8 cellular contexts compared by ENCODE assay signal in genomic region chr2:111454404-111454803, GRCh38.
DNase-seq lines count a peak whose midpoint lies in the region; ATAC-seq and TF ChIP-seq lines count a peak whose summit lies in the region.
"Not testable (repeated sequence)": the region's sequence is repeated elsewhere in the genome, so short reads cannot be mapped to it uniquely, and the experiment has no call there.

No MANE protein-coding gene starts in this region.

- not testable (repeated sequence) for H4K20me1 ChIP-seq in DND-41 (ENCODE audit: insufficient read depth, low read length)

- H2AFZ ChIP-seq in DND-41 (ENCODE audit: low read depth, low read length) = not testable (repeated sequence)

- intact Hi-C loops in left lung (cut with DNase I); spleen (cut with DNase I; ENCODE audit: low total_unique reads): not testable (repeated sequence)

- not testable (repeated sequence) for TF ChIP-seq POLR2A in spleen (IDR thresholded peaks at IDR 0.05)

- H3K27me3 ChIP-seq in DND-41 (ENCODE audit: insufficient read depth, low read length, poor library complexity); left lung; spleen (replicated peaks in 1 of 7): not testable (repeated sequence)

- H3K4me1 ChIP-seq in DND-41 (ENCODE audit: insufficient read depth, low read length) (peaks cover 18% of the 10 kb centered on the region), spleen (peaks cover 0 to 14% (median 2%) of the 10 kb centered on the region in 6 donors)
- not testable (repeated sequence) for H3K4me1 ChIP-seq in left lung

- not testable (repeated sequence) for H3K9me3 ChIP-seq in DND-41 (ENCODE audit: insufficient read depth, low read length, severe bottlenecking); left lung; spleen

- ATAC-seq in DND-41 (ENCODE audit: insufficient read depth, low read depth) (peak; percentile 97), GM19463 (IDR thresholded peaks at IDR 0.05; ENCODE audit: unreplicated experiment) (peak; percentile 71), HG02973 (IDR thresholded peaks at IDR 0.05; ENCODE audit: unreplicated experiment) (peak; percentile 78), left lung (peak; percentile 97)

- not testable (repeated sequence) for H3K4me2 ChIP-seq in DND-41 (ENCODE audit: insufficient read depth, low read length)

- H3K79me2 ChIP-seq in DND-41 (ENCODE audit: insufficient read depth, low read length) = peaks cover 38% of the 10 kb centered on the region

- TF ChIP-seq CTCF in DND-41 (IDR thresholded peaks at IDR 0.05; ENCODE audit: borderline replicate concordance, extremely low read depth, low read length, poor library complexity, severe bottlenecking) (peak; percentile 35), left lung (IDR thresholded peaks at IDR 0.05) (peak in 1 of 2 donors; percentile 17), spleen (IDR thresholded peaks at IDR 0.05 in 8 of 11, conservative IDR thresholded peaks at IDR 0.05 in 3 of 11) (peak in 5 of 11 experiments; percentile 20 to 60 (median 40))

- not testable (repeated sequence) for H3K27ac ChIP-seq in DND-41 (ENCODE audit: low read length)
- H3K27ac ChIP-seq in epithelial cell of prostate = peak overlapping the region; percentile 43
- H3K27ac ChIP-seq in left lung = peak overlapping the region in 1 of 2 donors; percentile 73
- H3K27ac ChIP-seq in spleen = peak overlapping the region in 5 of 8 donors; percentile 58 to 82 (median 58)

- not testable (repeated sequence) for H3K4me3 ChIP-seq in DND-41 (ENCODE audit: low read depth in 1 of 2, low read length in 2 of 2); left lung; spleen

- no CpG with 5 or more reads among the region's 1 CpG for WGBS in spleen, 5 donors

- not testable (repeated sequence) for H3K36me3 ChIP-seq in DND-41 (ENCODE audit: insufficient read depth, low read length); left lung; spleen

- H3K9ac ChIP-seq in DND-41 (ENCODE audit: low read depth, low read length) = not testable (repeated sequence)

- DNase-seq in DND-41 = peak; percentile 64
- peak; percentile 15 for DNase-seq in NCI-H460 (ENCODE audit: extremely low read depth, low read depth)
- DNase-seq in activated effector memory CD4-positive, alpha-beta T cell treated with anti-CD3 and anti-CD28 coated beads, Interleukin-2, amount 50 U/mL, for 16 hours = peak; percentile 66
- DNase-seq in epithelial cell of prostate (ENCODE audit: low read depth, low spot score) = peak; percentile 50
- DNase-seq in left lung, spleen: not testable (repeated sequence)
